Comparison of ENCODE assay signal across 2 cellular contexts in genomic region chr13:93270769-93271753, GRCh38.
TF ChIP-seq lines count a peak whose summit lies in the region.

No MANE protein-coding gene starts in this region.

TF ChIP-seq in SK-N-SH, 30 proteins besides CTCF, POLR2A, EP300 and RAD21 (continued from another document):
- TF ChIP-seq MEF2A (IDR thresholded peaks at IDR 0.05; ENCODE audit: borderline replicate concordance, low read depth), result no peak
- no peak for TF ChIP-seq FOXM1 (IDR thresholded peaks at IDR 0.05; ENCODE audit: low read depth)
- peak; percentile 64; the same call in 1 of the 2 replicates for TF ChIP-seq MXI1 (IDR thresholded peaks at IDR 0.05; ENCODE audit: low read depth, low read length)
- peak; percentile 92 for TF ChIP-seq RCOR1 (IDR thresholded peaks at IDR 0.05; ENCODE audit: low read length)
- TF ChIP-seq TCF12 (IDR thresholded peaks at IDR 0.05), result peak; percentile 63
- no peak; the same call in 1 of the 2 replicates for TF ChIP-seq PBX3 (IDR thresholded peaks at IDR 0.05)
- TF ChIP-seq POLR2AphosphoS5 (IDR thresholded peaks at IDR 0.05; ENCODE audit: low read depth, low read length), result 0 out of 2 replicates have a peak, but pooled peaks have one; percentile 24
- no peak for TF ChIP-seq REST (IDR thresholded peaks at IDR 0.05; ENCODE audit: low read depth, low read length)
- TF ChIP-seq NFIC (IDR thresholded peaks at IDR 0.05; ENCODE audit: borderline replicate concordance), result 0 out of 2 replicates have a peak, but pooled peaks have one; percentile 27
- TF ChIP-seq CHD2 (IDR thresholded peaks at IDR 0.05; ENCODE audit: low read length, partially characterized antibody), result peak; percentile 82
- TF ChIP-seq EZH2phosphoT487 (IDR thresholded peaks at IDR 0.05; ENCODE audit: borderline replicate concordance, low read depth), result no peak
- TF ChIP-seq USF1 (IDR thresholded peaks at IDR 0.05; ENCODE audit: borderline replicate concordance, low read depth), result no peak
- TF ChIP-seq USF2 (IDR thresholded peaks at IDR 0.05; ENCODE audit: borderline replicate concordance, low read depth, low read length), result no peak
- peak; percentile 97 for TF ChIP-seq GATA2 (CRISPR knock-in tag; IDR thresholded peaks at IDR 0.05)
- TF ChIP-seq YY1 (IDR thresholded peaks at IDR 0.05; ENCODE audit: low read depth), result no peak
- TF ChIP-seq FOXJ3 (CRISPR knock-in tag; IDR thresholded peaks at IDR 0.05), result peak; percentile 80
TF ChIP-seq in SK-N-SH: peak in this region for 8.

TF ChIP-seq in HepG2, 621 proteins besides CTCF, POLR2A, EP300 and RAD21 (continued from another document and continues in another):
- TF ChIP-seq FOXP4 (CRISPR knock-in tag; IDR thresholded peaks at IDR 0.05), result 0 out of 2 replicates have a peak, but pooled peaks have one; percentile 25
- no peak for TF ChIP-seq ZMYM4 (CRISPR knock-in tag; IDR thresholded peaks at IDR 0.05)
- TF ChIP-seq TOE1 (CRISPR knock-in tag; IDR thresholded peaks at IDR 0.05), result no peak
- TF ChIP-seq YEATS4 (CRISPR knock-in tag; IDR thresholded peaks at IDR 0.05; ENCODE audit: borderline replicate concordance), result no peak
- TF ChIP-seq FOXP1 (IDR thresholded peaks at IDR 0.05), result no peak
- peak; percentile 32; the same call in 1 of the 2 replicates for TF ChIP-seq FOXP1 (CRISPR knock-in tag; IDR thresholded peaks at IDR 0.05)
- no peak for TF ChIP-seq ZBTB7B (CRISPR knock-in tag; IDR thresholded peaks at IDR 0.05)
- TF ChIP-seq SAP130 (CRISPR knock-in tag; IDR thresholded peaks at IDR 0.05; ENCODE audit: low read depth), result peak; percentile 36; the same call in 1 of the 2 replicates
- no peak for TF ChIP-seq ZNF496 (CRISPR knock-in tag; IDR thresholded peaks at IDR 0.05; ENCODE audit: insufficient replicate concordance)
- TF ChIP-seq HNF4A (CRISPR knock-in tag; IDR thresholded peaks at IDR 0.05), result peak; percentile 33; the same call in 1 of the 2 replicates
- TF ChIP-seq RXRB (CRISPR knock-in tag; IDR thresholded peaks at IDR 0.05; ENCODE audit: borderline replicate concordance), result 0 out of 2 replicates have a peak, but pooled peaks have one; percentile 13
- 0 out of 2 replicates have a peak, but pooled peaks have one; percentile 19 for TF ChIP-seq MIXL1 (CRISPR knock-in tag; IDR thresholded peaks at IDR 0.05)
- TF ChIP-seq ZNF530 (CRISPR knock-in tag; IDR thresholded peaks at IDR 0.05; ENCODE audit: low read depth), result no peak
- TF ChIP-seq CREM (IDR thresholded peaks at IDR 0.05), result peak; percentile 42
- no peak for TF ChIP-seq CREM (CRISPR knock-in tag; IDR thresholded peaks at IDR 0.05)
- no peak for TF ChIP-seq ZSCAN30 (CRISPR knock-in tag; IDR thresholded peaks at IDR 0.05)
- TF ChIP-seq CHD4 (IDR thresholded peaks at IDR 0.05; ENCODE audit: borderline replicate concordance, low read length), result no peak
- TF ChIP-seq NR3C1 (CRISPR knock-in tag; IDR thresholded peaks at IDR 0.05), result no peak
- TF ChIP-seq THAP9 (CRISPR knock-in tag; IDR thresholded peaks at IDR 0.05; ENCODE audit: borderline replicate concordance), result no peak
- TF ChIP-seq SOX6 (IDR thresholded peaks at IDR 0.05), result no peak
- peak; percentile 62; the same call in 1 of the 2 replicates for TF ChIP-seq SOX6 (CRISPR knock-in tag; IDR thresholded peaks at IDR 0.05)
- TF ChIP-seq MZF1 (CRISPR knock-in tag; IDR thresholded peaks at IDR 0.05; ENCODE audit: borderline replicate concordance), result no peak
- no peak for TF ChIP-seq ZHX2 (IDR thresholded peaks at IDR 0.05; ENCODE audit: low read depth)
- TF ChIP-seq ZHX2 (CRISPR knock-in tag; IDR thresholded peaks at IDR 0.05; ENCODE audit: borderline replicate concordance), result no peak
- no peak for TF ChIP-seq CHD2 (IDR thresholded peaks at IDR 0.05; ENCODE audit: low read depth, low read length)
- TF ChIP-seq DNMT1 (CRISPR knock-in tag; IDR thresholded peaks at IDR 0.05), result no peak
- no peak for TF ChIP-seq SP5 (CRISPR knock-in tag; IDR thresholded peaks at IDR 0.05; ENCODE audit: borderline replicate concordance, low read depth)
- TF ChIP-seq MAFK (conservative IDR thresholded peaks at IDR 0.05 in 1 of 2, IDR thresholded peaks at IDR 0.05 in 1 of 2; ENCODE audit: low read length in 2 of 2), result no peak
- TF ChIP-seq MED13 (CRISPR knock-in tag; IDR thresholded peaks at IDR 0.05), result 0 out of 2 replicates have a peak, but pooled peaks have one; percentile 32
- no peak for TF ChIP-seq MIER3 (CRISPR knock-in tag; IDR thresholded peaks at IDR 0.05; ENCODE audit: borderline replicate concordance)
- TF ChIP-seq NR2F6 (IDR thresholded peaks at IDR 0.05), result peak; percentile 45
- peak; percentile 38; the same call in 1 of the 2 replicates for TF ChIP-seq NR2F6 (CRISPR knock-in tag; IDR thresholded peaks at IDR 0.05)
- TF ChIP-seq KDM1A (CRISPR knock-in tag; IDR thresholded peaks at IDR 0.05), result no peak
- TF ChIP-seq SOX13 (IDR thresholded peaks at IDR 0.05), result no peak
- peak in 1 of 2 experiments; percentile 54; a peak in 2 of 4 replicates for TF ChIP-seq SOX13 (CRISPR knock-in tag; conservative IDR thresholded peaks at IDR 0.05 in 1 of 2, IDR thresholded peaks at IDR 0.05 in 1 of 2)
- peak; percentile 28; the same call in 1 of the 2 replicates for TF ChIP-seq CEBPG (CRISPR knock-in tag; IDR thresholded peaks at IDR 0.05)
- no peak for TF ChIP-seq ZBTB38 (CRISPR knock-in tag; IDR thresholded peaks at IDR 0.05)
- peak; percentile 54; the same call in 1 of the 2 replicates for TF ChIP-seq ZNF264 (CRISPR knock-in tag; IDR thresholded peaks at IDR 0.05)
- peak; percentile 58; the same call in 1 of the 2 replicates for TF ChIP-seq ARID5B (CRISPR knock-in tag; IDR thresholded peaks at IDR 0.05)
- TF ChIP-seq ISL2 (CRISPR knock-in tag; IDR thresholded peaks at IDR 0.05), result 0 out of 2 replicates have a peak, but pooled peaks have one; percentile 9
- TF ChIP-seq ZZZ3 (CRISPR knock-in tag; IDR thresholded peaks at IDR 0.05; ENCODE audit: borderline replicate concordance), result no peak
- TF ChIP-seq PREB (CRISPR knock-in tag; IDR thresholded peaks at IDR 0.05), result no peak
- peak; percentile 24; the same call in 1 of the 2 replicates for TF ChIP-seq NCOA2 (CRISPR knock-in tag; IDR thresholded peaks at IDR 0.05)
